36 cellular contexts compared by ENCODE assay signal in the genomic region with DNA sequence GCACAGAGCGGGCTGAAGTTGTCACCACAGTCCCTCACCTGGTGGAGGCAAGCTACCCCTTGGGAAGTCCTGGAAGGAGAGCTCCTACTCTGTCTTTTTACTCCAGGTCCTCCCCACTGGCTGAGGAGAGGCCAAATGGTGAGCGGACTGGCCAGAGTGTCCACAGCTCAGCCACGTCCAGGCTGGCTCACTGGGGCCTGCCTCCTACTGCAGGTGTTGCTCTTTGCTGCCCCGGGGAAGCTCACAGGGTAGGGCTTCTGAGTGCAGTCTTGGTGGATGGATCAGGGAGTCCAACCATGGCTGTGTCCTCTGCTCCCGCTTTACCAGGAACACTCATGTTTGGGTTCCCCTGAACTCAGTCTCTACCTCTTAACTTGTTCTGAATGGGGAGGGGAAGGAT. TPM values are rescaled to one million over a fixed set of nuclear protein-coding genes. Genes with fewer than 3 reads are reported as not detected.
"Had no signal": no experiment of that assay in that cellular context is flagged by ENCODE, and none has a peak within 500 bp of the region (broad histone marks: within the 10 kb centered on the region; RNA-seq: fewer than 3 reads in every experiment).

No MANE protein-coding gene starts in this region.

- H3K4me3 Mint-ChIP-seq: activated CD8-positive, alpha-beta T cell treated with anti-CD3 and anti-CD28 coated beads for 36 hours; activated naive CD8-positive, alpha-beta T cell treated with anti-CD3 and anti-CD28 coated beads for 36 hours; activated T-cell treated with anti-CD3 and anti-CD28 coated beads, Interleukin-2, amount 50 U/mL, for 72 hours; activated T-helper 17 cell treated with anti-CD3 and anti-CD28 coated beads, Interleukin-2, amount 50 U/mL, for 72 hours had no signal

- H3K36me3 ChIP-seq: ascending aorta had no signal

- H3K9me3 ChIP-seq: ascending aorta had no signal

- H3K4me3 ChIP-seq: ascending aorta had no signal

- H3K9me3 Mint-ChIP-seq: activated CD8-positive, alpha-beta T cell treated with anti-CD3 and anti-CD28 coated beads for 36 hours; activated naive CD8-positive, alpha-beta T cell treated with anti-CD3 and anti-CD28 coated beads for 36 hours; activated T-cell treated with anti-CD3 and anti-CD28 coated beads, Interleukin-2, amount 50 U/mL, for 72 hours; activated T-helper 17 cell treated with anti-CD3 and anti-CD28 coated beads, Interleukin-2, amount 50 U/mL, for 72 hours had no signal

- H3K36me3 Mint-ChIP-seq: activated naive CD8-positive, alpha-beta T cell treated with anti-CD3 and anti-CD28 coated beads for 36 hours had no signal

- H3K27me3 ChIP-seq: ascending aorta had no signal

- H3K27ac ChIP-seq: ascending aorta, WERI-Rb-1 had no signal

- DNase-seq: activated CD4-positive, alpha-beta T cell treated with anti-CD3 and anti-CD28 coated beads for 1 hour; activated CD4-positive, alpha-beta T cell treated with anti-CD3 and anti-CD28 coated beads for 48 hours; activated CD4-positive, alpha-beta T cell treated with anti-CD3 and anti-CD28 coated beads, Interleukin-2, amount 50 U/mL, for 4 hours; activated CD4-positive, CD25-positive, alpha-beta regulatory T cell; activated CD8-positive, alpha-beta T cell treated with anti-CD3 and anti-CD28 coated beads for 36 hours; activated effector memory CD4-positive, alpha-beta T cell treated with anti-CD3 and anti-CD28 coated beads, Interleukin-2, amount 50 U/mL, for 16 hours; activated naive CD4-positive, alpha-beta T cell; activated naive CD4-positive, alpha-beta T cell treated with anti-CD3 and anti-CD28 coated beads, Interleukin-2, amount 50 U/mL, for 16 hours; activated naive CD8-positive, alpha-beta T cell treated with anti-CD3 and anti-CD28 coated beads for 36 hours; activated T-cell treated with anti-CD3 and anti-CD28 coated beads, Interleukin-2, amount 50 U/mL, for 1 hour; activated T-cell treated with anti-CD3 and anti-CD28 coated beads, Interleukin-2, amount 50 U/mL, for 72 hours; amniotic stem cell; central memory CD4-positive, alpha-beta T cell; Karpas-422; KBM-7; NCI-H1105 treated with DMSO at 0.1 percent for 48 hours; NCI-H1436; NCI-H1694; NCI-H2029; NCI-H345; NCI-H524 treated with DMSO at 0.1 percent for 48 hours; SIG-M5; SW 1271; T1000; WERI-Rb-1 had no signal

- ATAC-seq: activated CD8-positive, alpha-beta T cell treated with anti-CD3 and anti-CD28 coated beads for 36 hours; activated T-cell treated with anti-CD3 and anti-CD28 coated beads, Interleukin-2, amount 50 U/mL, for 72 hours; activated T-helper 17 cell treated with anti-CD3 and anti-CD28 coated beads, Interleukin-2, amount 50 U/mL, for 72 hours; Panc1; Right ventricle myocardium inferior; SK-N-SH treated with all-trans-retinoic acid at 6 μM for 48 hours had no signal

- H3K4me1 ChIP-seq: ascending aorta had no signal

- H3K27ac Mint-ChIP-seq: activated CD8-positive, alpha-beta T cell treated with anti-CD3 and anti-CD28 coated beads for 36 hours; activated naive CD8-positive, alpha-beta T cell treated with anti-CD3 and anti-CD28 coated beads for 36 hours; activated T-cell treated with anti-CD3 and anti-CD28 coated beads, Interleukin-2, amount 50 U/mL, for 72 hours; activated T-helper 17 cell treated with anti-CD3 and anti-CD28 coated beads, Interleukin-2, amount 50 U/mL, for 72 hours had no signal

RNA-seq across cellular contexts. Expression of gene MFAP4, which starts 27.1 kb away (rescaled TPM):
- total RNA-seq: activated CD8-positive, alpha-beta memory T cell treated with anti-CD3 and anti-CD28 coated beads for 36 hours; activated T-helper 17 cell treated with anti-CD3 and anti-CD28 coated beads, Interleukin-2, amount 50 U/mL, for 72 hours; MCF 10A; NCI-H460; SK-MEL-5; T-helper 1 cell treated with Interleukin-12 subunit alpha and Interleukin-12 subunit beta and Interleukin-4 antibody, amounts not matched to agents 30 ng/mL and 1 ng/mL, for 36 hours; T-helper 2 cell treated with Interferon-gamma antibody and Interleukin-4, amounts not matched to agents 100 ng/mL and 5 ng/mL, for 36 hours had no signal

RNA-seq across cellular contexts. Expression of gene RNF112, which starts 51.2 kb away (rescaled TPM):
- total RNA-seq: MCF 10A, SK-MEL-5 had no signal
